9 cellular contexts compared by ENCODE assay signal in genomic region chr6:144634371-144634770, GRCh38.
"Had no signal": no experiment of that assay in that cellular context is flagged by ENCODE, and none has a peak within 500 bp of the region (broad histone marks: within the 10 kb centered on the region; RNA-seq: fewer than 3 reads in every experiment).

No MANE protein-coding gene starts in this region.

- H2AFZ ChIP-seq: GM23338 had no signal

- DNase-seq: H9, HFFc6, IMR-90 had no signal

- H3K27ac ChIP-seq: HL-60 had no signal

- H3K4me3 ChIP-seq: GM23338, K562 had no signal

- ATAC-seq: GM23338, HCT116, K562 had no signal

- FAIRE-seq: H1, H54, K562 had no signal

- H3K4me3 Mint-ChIP-seq: GM23338, H9, HFFc6 had no signal

- H3K4me2 ChIP-seq: GM23338 had no signal

- H3K27ac Mint-ChIP-seq: GM23338, H9, HFFc6 had no signal

- H3K9me3 Mint-ChIP-seq: GM23338, H9, HFFc6 had no signal
